Comparison of ENCODE assay signal across 18 cellular contexts in the genomic region with DNA sequence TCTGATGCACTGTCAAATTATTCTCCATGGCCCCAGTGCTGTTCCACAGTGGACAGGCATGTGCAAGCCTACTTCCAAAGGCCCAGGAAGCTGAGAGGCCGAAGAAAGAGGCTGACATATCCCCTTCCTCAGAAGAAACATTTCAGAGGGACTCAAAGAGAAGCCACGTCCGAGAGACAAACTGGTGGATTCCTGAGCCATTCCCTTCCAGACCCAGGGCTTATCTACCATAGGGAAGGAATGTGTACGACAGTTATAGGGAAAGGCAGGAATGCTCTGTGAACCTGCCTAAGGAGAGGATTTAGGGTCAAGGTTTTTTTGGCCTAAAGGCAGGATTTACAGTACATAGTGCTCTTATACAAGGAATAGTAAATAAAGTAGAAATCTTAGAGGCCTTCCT. TPM values are rescaled to one million over a fixed set of nuclear protein-coding genes. Genes with fewer than 3 reads are reported as not detected.
DNase-seq lines count a peak whose midpoint lies in the region; ATAC-seq, FAIRE-seq and TF ChIP-seq lines count a peak whose summit lies in the region.
"Had no signal": no experiment of that assay in that cellular context is flagged by ENCODE, and none has a peak within 500 bp of the region (broad histone marks: within the 10 kb centered on the region; RNA-seq: fewer than 3 reads in every experiment).

No MANE protein-coding gene starts in this region.

- H2AFZ ChIP-seq in GM23338 (peak overlapping the region; percentile 76), K562 (ENCODE audit: low read depth, low read length) (peak overlapping the region; percentile 84), neuronal stem cell (ENCODE audit: low read length) (peak overlapping the region; percentile 70)

- no TSS peak for BruUV-seq in K562 (replicated peaks; lab: Mats Ljungman, UMichigan)

- H3K9me3 ChIP-seq in K562 (replicated peaks; ENCODE audit: control insufficient read depth, insufficient read depth, low read depth, low read length) (no peaks in the 10 kb centered on the region), neuronal stem cell (replicated peaks in 1 of 2; ENCODE audit: control insufficient read depth in 2 of 2, insufficient read depth in 1 of 2, low read depth in 1 of 2, low read length in 2 of 2) (no peaks in the 10 kb centered on the region)
- H3K9me3 ChIP-seq: BLaER1 had no signal

- H3K9me3 Mint-ChIP-seq in GM23338: no peaks in the 10 kb centered on the region
- H3K9me3 Mint-ChIP-seq in effector memory CD8-positive, alpha-beta T cell: no peaks in the 10 kb centered on the region
- H3K9me3 Mint-ChIP-seq in activated naive CD8-positive, alpha-beta T cell treated with anti-CD3 and anti-CD28 coated beads for 36 hours: no peaks in the 10 kb centered on the region
- H3K9me3 Mint-ChIP-seq: CD14-positive monocyte; CD4-positive, alpha-beta memory T cell; IgD-negative memory B cell had no signal

- H2BK5ac ChIP-seq in mesendoderm (ENCODE audit: low read length): no peak overlapping the region
- no peak overlapping the region for H2BK5ac ChIP-seq in neuronal stem cell (ENCODE audit: low read length)

- no peak for FAIRE-seq in K562 (lab: Jason Lieb, UNC)
- FAIRE-seq: GM12878, HTR-8/SVneo had no signal

- H3K79me1 ChIP-seq in mesendoderm (ENCODE audit: low read length) (no peaks in the 10 kb centered on the region), neuronal stem cell (ENCODE audit: low read depth, low read length) (no peaks in the 10 kb centered on the region)

- H3K79me2 ChIP-seq in GM23338 (replicated peaks; ENCODE audit: insufficient read depth) (no peaks in the 10 kb centered on the region), K562 (ENCODE audit: control insufficient read depth, insufficient read depth, low read length) (no peaks in the 10 kb centered on the region), mesendoderm (ENCODE audit: control insufficient read depth, insufficient read depth, low read length) (no peaks in the 10 kb centered on the region)

- WGBS in K562 (ENCODE audit: insufficient coverage, low coverage, missing lambda C conversion rate): 50% methylated on average over 4 of the region's 4 CpGs
- no CpG with 5 or more reads among the region's 4 CpGs for WGBS in mesendoderm (ENCODE audit: extremely low coverage, insufficient coverage, low lambda C conversion rate)
- no CpG with 5 or more reads among the region's 4 CpGs for WGBS in neuronal stem cell (ENCODE audit: extremely low coverage in 2 of 2, insufficient read length in 2 of 2, insufficient replicate concordance in 1 of 2), 2 donors

- in situ Hi-C loops in K562 (cut with MboI): loop anchor here (5.0 kb wide), 2 partner anchors 46 to 181 kb away; a partner anchor contains a TSS

- no peaks in the 10 kb centered on the region for H3K9me2 ChIP-seq in GM23338 (ENCODE audit: insufficient read depth)

- ATAC-seq in GM23338 (no peak), K562 (peak; percentile 23; the same call in 2 of the 3 replicates)
- no peak for ATAC-seq in effector memory CD8-positive, alpha-beta T cell (replicated peaks)
- ATAC-seq: GM12878 had no signal

- no peak overlapping the region for H3K23ac ChIP-seq in mesendoderm (ENCODE audit: low read length)
- H3K23ac ChIP-seq in neuronal stem cell (ENCODE audit: low read depth, low read length, poor library complexity): no peak overlapping the region

- H3K27ac Mint-ChIP-seq in GM23338: no peak overlapping the region
- no peak overlapping the region for H3K27ac Mint-ChIP-seq in effector memory CD8-positive, alpha-beta T cell
- no peak overlapping the region for H3K27ac Mint-ChIP-seq in activated naive CD8-positive, alpha-beta T cell treated with anti-CD3 and anti-CD28 coated beads for 36 hours
- H3K27ac Mint-ChIP-seq: CD14-positive monocyte, IgD-negative memory B cell had no signal

- peak overlapping the region; percentile 49 for H2AK5ac ChIP-seq in mesendoderm (ENCODE audit: low read length)
- no peak overlapping the region for H2AK5ac ChIP-seq in neuronal stem cell (ENCODE audit: low read depth, low read length)

- H3K18ac ChIP-seq in mesendoderm (ENCODE audit: low read length) (peak overlapping the region; percentile 70), neuronal stem cell (ENCODE audit: low read length) (no peak overlapping the region)

- H4K91ac ChIP-seq in neuronal stem cell (ENCODE audit: low read depth, low read length, poor library complexity): no peak overlapping the region

- H3K14ac ChIP-seq in neuronal stem cell (ENCODE audit: low read length): no peak overlapping the region

- H3K27me3 Mint-ChIP-seq in GM23338 (ENCODE audit: insufficient read depth, low read depth, poor library complexity): peaks cover 20% of the 10 kb centered on the region
- H3K27me3 Mint-ChIP-seq in effector memory CD8-positive, alpha-beta T cell: peaks cover 5 to 9% of the 10 kb centered on the region in 2 donors
- no peaks in the 10 kb centered on the region for H3K27me3 Mint-ChIP-seq in activated naive CD8-positive, alpha-beta T cell treated with anti-CD3 and anti-CD28 coated beads for 36 hours

- no peak for TF ChIP-seq POLR2A in K562 (conservative IDR thresholded peaks at IDR 0.05)

- H3K9me1 ChIP-seq in K562 (ENCODE audit: control insufficient read depth, insufficient read depth, low read length): no peaks in the 10 kb centered on the region

- H3K4me2 ChIP-seq in GM23338 (no peak overlapping the region), K562 (ENCODE audit: insufficient read depth, low read length) (peak overlapping the region; percentile 65), mesendoderm (ENCODE audit: low read length) (no peak overlapping the region), neuronal stem cell (ENCODE audit: insufficient read depth, low read length, poor library complexity, severe bottlenecking) (no peak overlapping the region)
- H3K4me2 ChIP-seq: BLaER1 had no signal

- H3K4me1 Mint-ChIP-seq in GM23338: peaks cover 31% of the 10 kb centered on the region
- H3K4me1 Mint-ChIP-seq in effector memory CD8-positive, alpha-beta T cell (ENCODE audit: low read depth in 2 of 2): no peaks in the 10 kb centered on the region
- H3K4me1 Mint-ChIP-seq in activated naive CD8-positive, alpha-beta T cell treated with anti-CD3 and anti-CD28 coated beads for 36 hours: no peaks in the 10 kb centered on the region
- H3K4me1 Mint-ChIP-seq: CD14-positive monocyte; CD4-positive, alpha-beta memory T cell had no signal

- POLR2A ChIA-PET in K562 (lab: Yijun Ruan, JAX): interaction anchor here (0.8 to 2.0 kb wide), 10 partner anchors 12 to 89 kb away, joined by 3 to 10 read pairs (median 4); no protein-coding TSS in a partner anchor

- H4K20me1 ChIP-seq in GM23338 (replicated peaks; ENCODE audit: insufficient read depth): no peaks in the 10 kb centered on the region
- no peaks in the 10 kb centered on the region; the same call in 1 of the 2 replicates for H4K20me1 ChIP-seq in K562 (replicated peaks; ENCODE audit: control insufficient read depth, insufficient read depth, low read length)
- H4K20me1 ChIP-seq: BLaER1 had no signal

- intact Hi-C loops in K562 (cut with micrococcal nuclease): no loop called here

- H3K36me3 ChIP-seq in GM23338 (ENCODE audit: insufficient read depth): no peaks in the 10 kb centered on the region
- H3K36me3 ChIP-seq in K562 (ENCODE audit: control insufficient read depth, insufficient read depth, low read length): no peaks in the 10 kb centered on the region
- H3K36me3 ChIP-seq in mesendoderm (ENCODE audit: control insufficient read depth, insufficient read depth, low read length): no peaks in the 10 kb centered on the region
- H3K36me3 ChIP-seq in neuronal stem cell (replicated peaks in 1 of 2; ENCODE audit: control insufficient read depth in 2 of 2, insufficient read depth in 2 of 2, low read length in 2 of 2): no peaks in the 10 kb centered on the region
- H3K36me3 ChIP-seq: BLaER1 had no signal

- H2BK15ac ChIP-seq in mesendoderm (replicated peaks; ENCODE audit: low read depth) (no peak overlapping the region), neuronal stem cell (ENCODE audit: low read length) (no peak overlapping the region)

- H3K27ac ChIP-seq in GM23338 (ENCODE audit: low read depth) (no peak overlapping the region), K562 (ENCODE audit: extremely low read depth, low read depth, low read length) (no peak overlapping the region), mesendoderm (ENCODE audit: low read depth, low read length) (peak overlapping the region; percentile 82), neuronal stem cell (replicated peaks; ENCODE audit: low read length) (no peak overlapping the region)
- H3K27ac ChIP-seq: BLaER1 had no signal

- H2BK120ac ChIP-seq in mesendoderm (ENCODE audit: low read depth, low read length): no peak overlapping the region
- no peak overlapping the region for H2BK120ac ChIP-seq in neuronal stem cell (ENCODE audit: low read depth, low read length)

- H3K4me1 ChIP-seq in GM23338 (ENCODE audit: insufficient read depth): peaks cover 14% of the 10 kb centered on the region
- peaks cover 27 to 34% of the 10 kb centered on the region in 2 experiments for H3K4me1 ChIP-seq in K562 (replicated peaks in 1 of 2; ENCODE audit: control insufficient read depth in 2 of 2, insufficient read depth in 2 of 2, low read length in 2 of 2)
- peaks cover 22% of the 10 kb centered on the region for H3K4me1 ChIP-seq in mesendoderm (ENCODE audit: control insufficient read depth, low read depth, low read length)
- H3K4me1 ChIP-seq in neuronal stem cell (ENCODE audit: control insufficient read depth in 2 of 2, insufficient read depth in 1 of 2, low read depth in 1 of 2, low read length in 2 of 2): peaks cover 2 to 9% of the 10 kb centered on the region in 2 donors
- H3K4me1 ChIP-seq: BLaER1 had no signal

- H4K8ac ChIP-seq in mesendoderm (ENCODE audit: low read depth, low read length) (no peak overlapping the region), neuronal stem cell (ENCODE audit: low read depth, low read length) (no peak overlapping the region)

- no peak overlapping the region for H3K4me3 ChIP-seq in GM23338
- no peak overlapping the region for H3K4me3 ChIP-seq in K562
- no peak overlapping the region for H3K4me3 ChIP-seq in mesendoderm (ENCODE audit: low read length)
- H3K4me3 ChIP-seq in neuronal stem cell (ENCODE audit: low read length in 2 of 2): no peak overlapping the region
- H3K4me3 ChIP-seq: BLaER1, GM12878 had no signal

- H3K9ac ChIP-seq in K562 (ENCODE audit: insufficient read depth in 1 of 2, low read depth in 2 of 2, low read length in 2 of 2) (peak overlapping the region; percentile 35 to 49; a peak in 2 of 4 replicates), mesendoderm (ENCODE audit: low read length) (peak overlapping the region; percentile 20), neuronal stem cell (ENCODE audit: low read depth, low read length, poor library complexity) (no peak overlapping the region)
- H3K9ac ChIP-seq: BLaER1 had no signal

- DNase-seq in GM23338 (ENCODE audit: low spot score) (no peak), K562 (ENCODE audit: extremely low read depth in 1 of 4, low spot score in 3 of 4) (no peak), mesendoderm (peak; percentile 81), neuronal stem cell (ENCODE audit: low spot score) (no peak), DMS79 (lab: John Stamatoyannopoulos, UW) (no peak), NCI-H1092 treated with DMSO at 0.1 percent for 48 hours (lab: John Stamatoyannopoulos, UW) (no peak)
- DNase-seq in effector memory CD8-positive, alpha-beta T cell: no peak
- DNase-seq in activated naive CD8-positive, alpha-beta T cell treated with anti-CD3 and anti-CD28 coated beads for 36 hours: no peak
- DNase-seq: CD4-positive, alpha-beta memory T cell; DMS153; DMS79 treated with DMSO at 0.1 percent for 48 hours; HCEC 1CT; KG1 had no signal

- no peak for TF ChIP-seq EP300 in K562 (IDR thresholded peaks at IDR 0.05; ENCODE audit: low read length)

- no peak overlapping the region for H3K4me3 Mint-ChIP-seq in GM23338
- no peak overlapping the region for H3K4me3 Mint-ChIP-seq in effector memory CD8-positive, alpha-beta T cell
- H3K4me3 Mint-ChIP-seq in activated naive CD8-positive, alpha-beta T cell treated with anti-CD3 and anti-CD28 coated beads for 36 hours: no peak overlapping the region
- H3K4me3 Mint-ChIP-seq: CD14-positive monocyte; CD4-positive, alpha-beta memory T cell had no signal

- TF ChIP-seq RAD21 in K562 (CRISPR knock-in tag; conservative IDR thresholded peaks at IDR 0.05 in 1 of 2, IDR thresholded peaks at IDR 0.05 in 1 of 2): no peak

- no peak overlapping the region for H2BK12ac ChIP-seq in neuronal stem cell (ENCODE audit: low read length)

- H3F3A ChIP-seq in GM23338 (replicated peaks; ENCODE audit: low read depth): no peaks in the 10 kb centered on the region

- no peaks in the 10 kb centered on the region; the same call in 2 of the 3 replicates for H3K36me3 Mint-ChIP-seq in GM23338 (ENCODE audit: low read depth)
- H3K36me3 Mint-ChIP-seq in effector memory CD8-positive, alpha-beta T cell (ENCODE audit: insufficient read depth): no peaks in the 10 kb centered on the region
- no peaks in the 10 kb centered on the region for H3K36me3 Mint-ChIP-seq in activated naive CD8-positive, alpha-beta T cell treated with anti-CD3 and anti-CD28 coated beads for 36 hours
- H3K36me3 Mint-ChIP-seq: CD14-positive monocyte; CD4-positive, alpha-beta memory T cell; IgD-negative memory B cell had no signal

- CTCF ChIA-PET in K562 (lab: Yijun Ruan, JAX; ENCODE audit: low intra/inter-chr PET ratio): interaction anchor here (1.0 to 4.8 kb wide), 2 partner anchors 63 to 329 kb away, joined by 3 to 39 read pairs; no protein-coding TSS in a partner anchor

- TF ChIP-seq CTCF in GM23338 (conservative IDR thresholded peaks at IDR 0.05; ENCODE audit: low read depth in 2 of 2) (no peak), K562 (IDR thresholded peaks at IDR 0.05 in 2 of 3, conservative IDR thresholded peaks at IDR 0.05 in 1 of 3; ENCODE audit: insufficient read depth in 2 of 3, low read depth in 1 of 3, low read length in 3 of 3) (no peak)

- peak overlapping the region; percentile 82 for H3K56ac ChIP-seq in mesendoderm (ENCODE audit: low read length)

- H4K5ac ChIP-seq in mesendoderm (ENCODE audit: low read length): no peak overlapping the region

- H3K4ac ChIP-seq in mesendoderm (ENCODE audit: low read depth, low read length) (no peak overlapping the region), neuronal stem cell (ENCODE audit: low read length) (no peak overlapping the region)

- H3K27me3 ChIP-seq in GM23338 (ENCODE audit: insufficient read depth) (no peaks in the 10 kb centered on the region), K562 (ENCODE audit: control insufficient read depth in 2 of 2, insufficient read depth in 2 of 2, low read length in 2 of 2) (no peaks in the 10 kb centered on the region), mesendoderm (ENCODE audit: insufficient read depth, low read length, poor library complexity) (no peaks in the 10 kb centered on the region), neuronal stem cell (ENCODE audit: control insufficient read depth in 3 of 3, insufficient read depth in 3 of 3, low read depth in 1 of 3, low read length in 3 of 3) (peaks cover 0 to 24% (median 0%) of the 10 kb centered on the region in 3 experiments)
- H3K27me3 ChIP-seq: BLaER1 had no signal

RNA-seq across cellular contexts. Expression of a gene that starts 46.9 kb away (rescaled TPM):
- 31.1 and 33.8 TPM in 2 replicates for total RNA-seq in GM23338 (2014; rRNA removed; shearing (Covaris generic))
- polyA plus RNA-seq in GM23338 (2016; fragmentation: Nextera tagmentation; extraction: Ambion mirVana): 9.0 and 11.7 TPM in 2 replicates
- total RNA-seq in K562 (2011; cell fraction: chromatin; rRNA removed; ENCODE audit: low replicate concordance): 11.1 and 28.4 TPM in 2 replicates
- total RNA-seq in K562 (2011; cell fraction: nucleolus; rRNA removed): 25.8 and 29.7 TPM in 2 replicates
- 21.8 and 26.4 TPM in 2 replicates for total RNA-seq in K562 (2011; cell fraction: nucleoplasm; rRNA removed)
- 8.4 and 14.1 TPM in 2 replicates for total RNA-seq in K562 (2014; rRNA removed)
- total RNA-seq in K562 (2014; rRNA removed; fragmentation: Illumina TruSeq; extraction: Trizol): 3.3 and 4.2 TPM in 2 replicates
- 6.6 and 6.8 TPM in 2 replicates for total RNA-seq in K562 (2015; rRNA removed; fragmentation: Illumina TruSeq; extraction: Trizol)
- 11.9 and 14.1 TPM in 2 replicates for total RNA-seq in K562 (2021)
- 10.1 and 13.8 TPM in 2 replicates for polyA plus RNA-seq in K562 (2011; rRNA removed)
- polyA plus RNA-seq in K562 (2011; cell fraction: cytosol; rRNA removed): 13.9 and 37.3 TPM in 2 replicates
- 7.1 and 14.0 TPM in 2 replicates for polyA plus RNA-seq in K562 (2011; cell fraction: nucleus; rRNA removed)
- polyA plus RNA-seq in K562 (2012): 11.1 and 12.1 TPM in 2 replicates
- 8.4 and 12.1 TPM in 2 replicates for polyA plus RNA-seq in K562 (2014; fragmentation: Illumina TruSeq; extraction: Trizol)
- 1 to 10 TPM in 1 of 2 experiments, under 1 TPM in 1; 0.60 to 1.0 TPM for polyA plus RNA-seq in K562 (2014; fragmentation: Nextera tagmentation; extraction: Ambion mirVana)
- polyA plus RNA-seq in K562 (2014; rRNA removed): 9.1 and 12.3 TPM in 2 replicates
- 7.3 and 10.2 TPM in 2 replicates for polyA minus RNA-seq in K562 (2011; rRNA and poly(A)+ RNA removed)
- polyA minus RNA-seq in K562 (2011; cell fraction: cytosol; rRNA and poly(A)+ RNA removed): 11.4 and 12.7 TPM in 2 replicates
- polyA minus RNA-seq in K562 (2011; cell fraction: nucleus; rRNA and poly(A)+ RNA removed): 12.3 and 13.4 TPM in 2 replicates
- polyA plus RNA-seq in mesendoderm (2013, experiment 1 of 2): 62.6 TPM
- 61.3 TPM for polyA plus RNA-seq in mesendoderm (2013, experiment 2 of 2)
- 12.1 TPM for polyA plus RNA-seq in neuronal stem cell (2013, experiment 1 of 2)
- 11.9 TPM for polyA plus RNA-seq in neuronal stem cell (2013, experiment 2 of 2)
- 1 to 10 TPM; 2.7 to 3.7 TPM for total RNA-seq in activated naive CD8-positive, alpha-beta T cell treated with anti-CD3 and anti-CD28 coated beads for 36 hours
- total RNA-seq: CD4-positive, alpha-beta memory T cell had no signal
- polyA plus RNA-seq: CD14-positive monocyte, IgD-negative memory B cell had no signal
